In genomic region chr15:66700412-66700801, GRCh38 we compare ENCODE assay signal across 8 cellular contexts. TPM values are rescaled to one million over a fixed set of nuclear protein-coding genes. Genes with fewer than 3 reads are reported as not detected.
A peak's percentile ranks its signal among the peaks of the same experiment; 100 is the strongest.
DNase-seq lines count a peak whose midpoint lies in the region; ATAC-seq and TF ChIP-seq lines count a peak whose summit lies in the region.

No MANE protein-coding gene starts in this region.

- no peak for TF ChIP-seq POLR2A in stomach (IDR thresholded peaks at IDR 0.05)

- H3K9me3 ChIP-seq in WERI-Rb-1 (ENCODE audit: severe bottlenecking) (no peaks in the 10 kb centered on the region), stomach (no peaks in the 10 kb centered on the region)

- no peak for TF ChIP-seq EP300 in stomach (IDR thresholded peaks at IDR 0.05)

- 6 to 13% (median 9%) methylated on average over 13 of the region's 13 CpGs for WGBS in stomach, 5 donors

- intact Hi-C loops in stomach (cut with DNase I; ENCODE audit: low total_unique reads), result no loop called here

- H3K27me3 ChIP-seq in WERI-Rb-1 (ENCODE audit: insufficient read depth, low read depth, severe bottlenecking) (no peaks in the 10 kb centered on the region), stomach (peaks cover 0 to 20% (median 0%) of the 10 kb centered on the region in 3 donors)

- H3K36me3 ChIP-seq in WERI-Rb-1, result no peaks in the 10 kb centered on the region
- no peaks in the 10 kb centered on the region for H3K36me3 ChIP-seq in stomach

- no peak for ATAC-seq in GM21515 (IDR thresholded peaks at IDR 0.05; ENCODE audit: unreplicated experiment)

- TF ChIP-seq CTCF in WERI-Rb-1 (IDR thresholded peaks at IDR 0.05; ENCODE audit: low read depth, low read length) (no peak), stomach (IDR thresholded peaks at IDR 0.05) (no peak)

- peaks cover 17 to 46% (median 40%) of the 10 kb centered on the region in 4 donors for H3K4me1 ChIP-seq in stomach

- peak overlapping the region; percentile 64 for H3K27ac ChIP-seq in WERI-Rb-1
- peak overlapping the region; percentile 6 to 90 (median 89) for H3K27ac ChIP-seq in stomach

- DNase-seq in NCI-H2171 treated with DMSO at 0.1 percent for 48 hours (lab: John Stamatoyannopoulos, UW) (peak; percentile 72), NCI-H2171 (lab: John Stamatoyannopoulos, UW) (no peak), WERI-Rb-1 (no peak), stomach (no peak), mucosa of gallbladder (ENCODE audit: low spot score) (no peak), AG08396 (ENCODE audit: low spot score) (no peak)

- peak overlapping the region; percentile 48 for H3K4me3 ChIP-seq in WERI-Rb-1 (ENCODE audit: low read depth, low read length)
- H3K4me3 ChIP-seq in iPS-11a (ENCODE audit: low read depth, low read length), result peak overlapping the region; percentile 63
- peak overlapping the region; percentile 72 to 97 (median 82) for H3K4me3 ChIP-seq in stomach

RNA-seq across cellular contexts. Expression of gene SMAD6, which starts 1.6 kb away (rescaled TPM):
- total RNA-seq in stomach (100 to 1,000 TPM in 2 of 5 donors, 10 to 100 TPM in 3; 20.4 to 112 (median 76.4) TPM), mucosa of gallbladder (50.5 TPM)
- 1 to 10 TPM; 4.0 to 5.7 (median 4.6) TPM for polyA plus RNA-seq in stomach
